ENCODE assay signal across 15 cellular contexts in the genomic region with DNA sequence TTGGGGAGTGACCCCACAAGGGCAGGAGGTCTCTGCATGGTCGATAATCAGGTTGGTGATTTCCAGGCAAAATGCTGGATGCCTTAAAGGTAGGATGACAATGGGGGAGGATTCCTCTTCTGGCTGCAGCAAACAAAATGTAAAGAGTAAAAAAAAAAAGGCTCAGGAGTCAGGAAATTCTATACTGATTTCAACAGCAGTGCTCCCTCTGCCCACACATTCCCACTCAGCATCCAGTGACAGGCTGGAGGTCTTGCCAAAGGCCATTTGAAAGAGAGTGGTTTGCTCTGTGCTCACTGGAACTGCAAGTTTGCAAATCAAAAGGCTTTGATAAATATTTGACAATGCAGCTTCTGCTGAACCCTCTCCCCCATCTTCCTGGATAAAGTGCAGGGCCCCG.
DNase-seq lines count a peak whose midpoint lies in the region; ATAC-seq and TF ChIP-seq lines count a peak whose summit lies in the region.
"Had no signal": no experiment of that assay in that cellular context is flagged by ENCODE, and none has a peak within 500 bp of the region (broad histone marks: within the 10 kb centered on the region; RNA-seq: fewer than 3 reads in every experiment).

No MANE protein-coding gene starts in this region.

- no peaks in the 10 kb centered on the region for H3K9me3 ChIP-seq in adipocyte (ENCODE audit: control insufficient read depth, low read length)
- H3K9me3 ChIP-seq in osteoblast (ENCODE audit: low read depth, low read length): no peaks in the 10 kb centered on the region
- no peaks in the 10 kb centered on the region for H3K9me3 ChIP-seq in gastrocnemius medialis
- H3K9me3 ChIP-seq: Caco-2 had no signal

- H2AFZ ChIP-seq in osteoblast (ENCODE audit: low read length): no peak overlapping the region

- no peaks in the 10 kb centered on the region for H3K79me2 ChIP-seq in osteoblast (ENCODE audit: insufficient read depth, low read length)

- H3K27me3 ChIP-seq in adipocyte (replicated peaks; ENCODE audit: control insufficient read depth, insufficient read depth, low read length): no peaks in the 10 kb centered on the region
- H3K27me3 ChIP-seq in osteoblast (ENCODE audit: insufficient read depth, low read length): no peaks in the 10 kb centered on the region
- H3K27me3 ChIP-seq in gastrocnemius medialis: no peaks in the 10 kb centered on the region

- in situ Hi-C loops in gastrocnemius medialis (cut with MboI; ENCODE audit: low sequenced_read_pairs in 4 of 4): no loop called here

- TF ChIP-seq CTCF in AG10803 (conservative IDR thresholded peaks at IDR 0.05; ENCODE audit: low read length): no peak
- TF ChIP-seq CTCF in fibroblast of the aortic adventitia (IDR thresholded peaks at IDR 0.05; ENCODE audit: insufficient read depth, low read length): no peak
- TF ChIP-seq CTCF in osteoblast (IDR thresholded peaks at IDR 0.05; ENCODE audit: extremely low read depth, low read depth, low read length): no peak
- no peak for TF ChIP-seq CTCF in gastrocnemius medialis (IDR thresholded peaks at IDR 0.05 in 4 of 5, conservative IDR thresholded peaks at IDR 0.05 in 1 of 5)

- H3K4me2 ChIP-seq in osteoblast (ENCODE audit: insufficient read depth, low read length): no peak overlapping the region
- H3K4me2 ChIP-seq: KMS-11 had no signal

- H3K36me3 ChIP-seq in adipocyte (ENCODE audit: control insufficient read depth, insufficient read depth, low read length, severe bottlenecking): no peaks in the 10 kb centered on the region
- H3K36me3 ChIP-seq in osteoblast (ENCODE audit: insufficient read depth, low read length): no peaks in the 10 kb centered on the region
- H3K36me3 ChIP-seq in gastrocnemius medialis: no peaks in the 10 kb centered on the region

- H3K36me3 Mint-ChIP-seq in activated T-cell treated with anti-CD3 and anti-CD28 coated beads, Interleukin-2, amount 50 U/mL, for 4 hours (ENCODE audit: insufficient read depth): no peaks in the 10 kb centered on the region
- H3K36me3 Mint-ChIP-seq: CD14-positive monocyte had no signal

- no peak overlapping the region for H3K4me3 ChIP-seq in AG10803 (ENCODE audit: low read length)
- H3K4me3 ChIP-seq in adipocyte (ENCODE audit: low read length): no peak overlapping the region
- no peak overlapping the region for H3K4me3 ChIP-seq in fibroblast of the aortic adventitia (ENCODE audit: low read depth, low read length)
- H3K4me3 ChIP-seq in osteoblast (ENCODE audit: insufficient read depth, low read length): no peak overlapping the region
- no peak overlapping the region for H3K4me3 ChIP-seq in gastrocnemius medialis

- ATAC-seq in gastrocnemius medialis: no peak
- no peak for ATAC-seq in GM19035 (IDR thresholded peaks at IDR 0.05; ENCODE audit: unreplicated experiment)
- no peak for ATAC-seq in GM18870 (IDR thresholded peaks at IDR 0.05; ENCODE audit: unreplicated experiment)
- no peak for ATAC-seq in activated T-cell treated with anti-CD3 and anti-CD28 coated beads, Interleukin-2, amount 50 U/mL, for 4 hours
- ATAC-seq: HCT116, Right ventricle myocardium inferior had no signal

- peaks cover 43% of the 10 kb centered on the region for H3K4me1 ChIP-seq in adipocyte (ENCODE audit: control insufficient read depth, insufficient read depth, low read length)
- peaks cover 48% of the 10 kb centered on the region for H3K4me1 ChIP-seq in osteoblast (ENCODE audit: insufficient read depth, low read length)
- peaks cover 4 to 8% of the 10 kb centered on the region in 2 donors for H3K4me1 ChIP-seq in gastrocnemius medialis
- H3K4me1 ChIP-seq: Caco-2 had no signal

- no peak for TF ChIP-seq POLR2A in gastrocnemius medialis (IDR thresholded peaks at IDR 0.05)

- H3K27ac ChIP-seq in osteoblast (ENCODE audit: low read depth, low read length): no peak overlapping the region
- H3K27ac ChIP-seq in gastrocnemius medialis: no peak overlapping the region
- H3K27ac ChIP-seq: HL-60, KMS-11 had no signal

- H3K9ac ChIP-seq in adipocyte (ENCODE audit: low read length): peak overlapping the region; percentile 0
- H3K9ac ChIP-seq: KMS-11 had no signal

- no peak overlapping the region for H3K4me3 Mint-ChIP-seq in activated T-cell treated with anti-CD3 and anti-CD28 coated beads, Interleukin-2, amount 50 U/mL, for 4 hours
- H3K4me3 Mint-ChIP-seq: CD14-positive monocyte had no signal

- intact Hi-C loops in gastrocnemius medialis (cut with DNase I; ENCODE audit: low total_unique reads): loop anchor here (10.0 kb wide), 1 partner anchor 131 kb away; a partner anchor contains a TSS

- DNase-seq in AG10803 (ENCODE audit: low read depth): peak; percentile 43
- DNase-seq in adipocyte (ENCODE audit: low read depth): peak; percentile 59
- DNase-seq in fibroblast of the aortic adventitia (ENCODE audit: low read depth): peak; percentile 31
- DNase-seq in osteoblast (ENCODE audit: insufficient read length, low spot score, missing footprints): peak; percentile 81
- DNase-seq in gastrocnemius medialis: no peak
- DNase-seq in activated T-cell treated with anti-CD3 and anti-CD28 coated beads, Interleukin-2, amount 50 U/mL, for 4 hours: no peak
- DNase-seq: Caco-2, NCI-H1092 had no signal

- no peaks in the 10 kb centered on the region for H3K4me1 Mint-ChIP-seq in activated T-cell treated with anti-CD3 and anti-CD28 coated beads, Interleukin-2, amount 50 U/mL, for 4 hours (ENCODE audit: low read depth)

- H3K27me3 Mint-ChIP-seq in activated T-cell treated with anti-CD3 and anti-CD28 coated beads, Interleukin-2, amount 50 U/mL, for 4 hours (ENCODE audit: low read depth): no peaks in the 10 kb centered on the region

- no peaks in the 10 kb centered on the region for H4K20me1 ChIP-seq in osteoblast (ENCODE audit: insufficient read depth, low read length)

- H3K9me3 Mint-ChIP-seq in activated T-cell treated with anti-CD3 and anti-CD28 coated beads, Interleukin-2, amount 50 U/mL, for 4 hours: no peaks in the 10 kb centered on the region

Comparison
In these comparisons a context has a peak if more than half of its experiments do, and no peak if none do; other contexts are left out.
1. DNase-seq: peak in AG10803 (single experiment), adipocyte (single experiment), fibroblast of the aortic adventitia (single experiment) and osteoblast (single experiment); none in gastrocnemius medialis (0 of 2) and activated T-cell treated with anti-CD3 and anti-CD28 coated beads, Interleukin-2, amount 50 U/mL, for 4 hours (single experiment).